Comparison of ENCODE assay signal across 8 cellular contexts in genomic region chr20:54649511-54649962, GRCh38.
DNase-seq lines count a peak whose midpoint lies in the region; ATAC-seq and TF ChIP-seq lines count a peak whose summit lies in the region.

No MANE protein-coding gene starts in this region.

- DNase-seq in GM06990 (ENCODE audit: extremely low read depth, insufficient read length) (peak; percentile 9), NCI-H226 (peak; percentile 45), choroid plexus epithelial cell (ENCODE audit: low read depth) (peak; percentile 83), left lung (peak in 1 of 2 donors; percentile 71), GF-D8 (lab: John Stamatoyannopoulos, UW) (no peak)
- peak; percentile 19 for DNase-seq in activated CD4-positive, CD25-positive, alpha-beta regulatory T cell treated with anti-CD3 and anti-CD28 coated beads, Interleukin-2, amount 50 U/mL, for 16 hours (ENCODE audit: low read depth, low spot score)
- peak; percentile 36 to 60 for DNase-seq in stimulated activated CD4-positive, alpha-beta T cell treated with anti-CD3 and anti-CD28 coated beads, Interleukin-4, amount 100 ng/mL, for 4 hours

- H3K27me3 ChIP-seq in GM06990 (replicated peaks; ENCODE audit: control insufficient read depth, insufficient read depth, low read length), result no peaks in the 10 kb centered on the region
- H3K27me3 ChIP-seq in left lung, result no peaks in the 10 kb centered on the region

- TF ChIP-seq CTCF in GM06990 (IDR thresholded peaks at IDR 0.05; ENCODE audit: insufficient read depth, low read length, poor library complexity, severe bottlenecking), result peak; percentile 86
- TF ChIP-seq CTCF in choroid plexus epithelial cell (conservative IDR thresholded peaks at IDR 0.05; ENCODE audit: low read depth, low read length), result peak; percentile 90
- TF ChIP-seq CTCF in left lung (IDR thresholded peaks at IDR 0.05), result peak; percentile 67 to 70

- peaks cover 0 to 3% of the 10 kb centered on the region in 2 donors for H3K4me1 ChIP-seq in left lung

- no peaks in the 10 kb centered on the region for H3K9me3 ChIP-seq in left lung

- ATAC-seq in HG02943 (IDR thresholded peaks at IDR 0.05; ENCODE audit: low read depth, unreplicated experiment) (peak; percentile 62), left lung (peak; percentile 94)

- H3K4me3 ChIP-seq in GM06990 (replicated peaks; ENCODE audit: low read depth, low read length) (no peak overlapping the region), choroid plexus epithelial cell (ENCODE audit: low read depth, low read length) (no peak overlapping the region), left lung (no peak overlapping the region)

- peak overlapping the region in 1 of 2 donors; percentile 16 for H3K27ac ChIP-seq in left lung

- intact Hi-C loops in left lung (cut with DNase I), result loop anchor here in 1 of 2 donors (5.0 to 10.0 kb wide), 2 partner anchors 427 to 545 kb away; no protein-coding TSS in a partner anchor

- H3K36me3 ChIP-seq in GM06990 (ENCODE audit: control insufficient read depth, insufficient read depth, low read length) (no peaks in the 10 kb centered on the region), left lung (no peaks in the 10 kb centered on the region)
